ENCODE assay signal across 3 cellular contexts in the genomic region with DNA sequence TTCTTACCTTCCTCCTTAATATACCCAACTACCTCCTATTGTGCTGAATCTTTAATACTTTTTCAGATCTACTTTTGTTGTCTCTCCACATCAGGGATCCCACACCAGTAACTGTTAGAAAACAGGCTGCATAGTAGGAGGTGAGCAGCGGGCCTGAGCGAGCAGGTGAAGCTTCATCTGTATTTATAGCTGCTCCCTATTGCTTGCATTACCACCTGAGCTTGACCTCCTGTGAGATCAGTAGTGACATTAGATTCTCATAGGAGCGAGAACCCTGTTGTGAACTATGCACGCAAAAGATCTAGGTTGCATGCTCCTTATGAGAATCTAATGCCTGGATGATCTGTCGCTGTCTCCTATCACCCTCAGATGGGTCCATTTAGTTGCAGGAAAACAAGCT.
"Had no signal": no experiment of that assay in that cellular context is flagged by ENCODE, and none has a peak within 500 bp of the region (broad histone marks: within the 10 kb centered on the region; RNA-seq: fewer than 3 reads in every experiment).

No MANE protein-coding gene starts in this region.

- DNase-seq: GDM1, GF-D8 had no signal

- ATAC-seq: GM12878 had no signal

- H3K4me3 ChIP-seq: GM12878 had no signal
